In the genomic region with DNA sequence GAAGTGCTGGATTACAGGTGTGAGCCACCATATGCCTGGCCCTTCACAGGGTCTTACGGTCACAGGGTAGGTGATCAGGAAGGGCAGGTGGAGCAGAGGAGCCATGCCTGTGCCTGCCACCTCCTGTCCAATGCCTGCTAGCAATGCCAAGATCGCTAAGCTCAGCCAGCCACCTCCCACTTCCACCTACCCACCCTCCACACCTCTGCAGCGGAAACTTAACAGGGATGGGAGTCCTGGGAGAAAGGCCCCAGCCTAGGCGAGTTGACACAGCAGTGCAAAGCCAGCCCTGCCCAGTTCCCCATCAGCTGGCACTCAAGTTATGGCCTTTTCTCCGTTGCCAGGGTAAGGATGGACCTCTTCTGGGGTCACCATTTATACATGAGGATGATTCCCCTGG, we compare ENCODE assay signal across 26 cellular contexts. TPM values are rescaled to one million over a fixed set of nuclear protein-coding genes. Genes with fewer than 3 reads are reported as not detected.
"Had no signal": no experiment of that assay in that cellular context is flagged by ENCODE, and none has a peak within 500 bp of the region (broad histone marks: within the 10 kb centered on the region; RNA-seq: fewer than 3 reads in every experiment).

No MANE protein-coding gene starts in this region.

- H3K4me3 Mint-ChIP-seq: activated CD8-positive, alpha-beta T cell treated with anti-CD3 and anti-CD28 coated beads for 36 hours; activated naive CD4-positive, alpha-beta T cell treated with anti-CD3 and anti-CD28 coated beads, Interleukin-2, amount 10 ng/mL, durations not matched to agents 7 days and 5 days; activated naive CD8-positive, alpha-beta T cell treated with anti-CD3 and anti-CD28 coated beads for 36 hours; activated T-cell treated with anti-CD3 and anti-CD28 coated beads, Interleukin-2, amount 50 U/mL, for 72 hours had no signal

- H3K27ac ChIP-seq: brain microvascular endothelial cell, cardiac muscle cell, WERI-Rb-1 had no signal

- H3K9me3 Mint-ChIP-seq: activated CD8-positive, alpha-beta T cell treated with anti-CD3 and anti-CD28 coated beads for 36 hours; activated naive CD4-positive, alpha-beta T cell treated with anti-CD3 and anti-CD28 coated beads, Interleukin-2, amount 10 ng/mL, durations not matched to agents 7 days and 5 days; activated naive CD8-positive, alpha-beta T cell treated with anti-CD3 and anti-CD28 coated beads for 36 hours; activated T-cell treated with anti-CD3 and anti-CD28 coated beads, Interleukin-2, amount 50 U/mL, for 72 hours; activated T-helper 2 cell treated with anti-CD3 and anti-CD28 coated beads, Interferon-gamma antibody, Interleukin-2, Interleukin-4, amounts not matched to agents 10 μg/mL and 5 μg/mL and 100 μg/mL, durations not matched to agents 14 hours and 24 hours and 36 hours had no signal

- ATAC-seq: activated CD4-positive, CD25-positive, alpha-beta regulatory T cell treated with anti-CD3 and anti-CD28 coated beads, Interleukin-2, amount 50 U/mL, for 24 hours; activated CD8-positive, alpha-beta T cell treated with anti-CD3 and anti-CD28 coated beads for 36 hours; activated T-cell treated with anti-CD3 and anti-CD28 coated beads, Interleukin-2, amount 50 U/mL, for 72 hours had no signal

- H3K27ac Mint-ChIP-seq: activated CD8-positive, alpha-beta T cell treated with anti-CD3 and anti-CD28 coated beads for 36 hours; activated naive CD4-positive, alpha-beta T cell treated with anti-CD3 and anti-CD28 coated beads, Interleukin-2, amount 10 ng/mL, durations not matched to agents 7 days and 5 days; activated naive CD8-positive, alpha-beta T cell treated with anti-CD3 and anti-CD28 coated beads for 36 hours; activated T-cell treated with anti-CD3 and anti-CD28 coated beads, Interleukin-2, amount 50 U/mL, for 72 hours; activated T-helper 2 cell treated with anti-CD3 and anti-CD28 coated beads, Interferon-gamma antibody, Interleukin-2, Interleukin-4, amounts not matched to agents 10 μg/mL and 5 μg/mL and 100 μg/mL, durations not matched to agents 14 hours and 24 hours and 36 hours had no signal

- H3K27me3 ChIP-seq: brain microvascular endothelial cell, cardiac muscle cell had no signal

- H3K4me3 ChIP-seq: cardiac muscle cell had no signal

- H3K27me3 Mint-ChIP-seq: activated CD8-positive, alpha-beta T cell treated with anti-CD3 and anti-CD28 coated beads for 36 hours; activated naive CD4-positive, alpha-beta T cell treated with anti-CD3 and anti-CD28 coated beads, Interleukin-2, amount 10 ng/mL, durations not matched to agents 7 days and 5 days; activated naive CD8-positive, alpha-beta T cell treated with anti-CD3 and anti-CD28 coated beads for 36 hours had no signal

- DNase-seq: activated CD4-positive, alpha-beta T cell treated with anti-CD3 and anti-CD28 coated beads for 4 hours; activated CD8-positive, alpha-beta memory T cell treated with anti-CD3 and anti-CD28 coated beads, Interleukin-2, amount 50 U/mL, for 4 hours; activated CD8-positive, alpha-beta T cell treated with anti-CD3 and anti-CD28 coated beads for 36 hours; activated gamma-delta T cell treated with Interleukin-2 at 50 U/mL for 16 hours; activated naive CD4-positive, alpha-beta T cell treated with anti-CD3 and anti-CD28 coated beads, Interleukin-2, amount 10 ng/mL, durations not matched to agents 7 days and 5 days; activated naive CD8-positive, alpha-beta T cell treated with anti-CD3 and anti-CD28 coated beads for 36 hours; activated T-cell treated with anti-CD3 and anti-CD28 coated beads, Interleukin-2, amount 50 U/mL, for 72 hours; brain microvascular endothelial cell; Karpas-422; MM.1S; NCI-H1105 treated with DMSO at 0.1 percent for 48 hours; NCI-H1436 treated with DMSO at 0.1 percent for 48 hours; NCI-H187; NCI-H2081 treated with DMSO at 0.1 percent for 48 hours; NCI-H2171; NCI-H226; NCI-H526 treated with DMSO at 0.1 percent for 48 hours; NK-92 treated with Interleukin-12 subunit alpha and Interleukin-12 subunit beta, amount 100 ng/mL, for 24 hours; SHP77 treated with DMSO at 0.1 percent for 48 hours; T-helper 1 cell; WERI-Rb-1 had no signal

RNA-seq across cellular contexts. Expression of a gene that starts 47.3 kb away (rescaled TPM):
- total RNA-seq: activated CD8-positive, alpha-beta T cell treated with anti-CD3 and anti-CD28 coated beads for 36 hours had no signal

RNA-seq across cellular contexts. Expression of a gene that starts 59.5 kb away (rescaled TPM):
- total RNA-seq: activated naive CD8-positive, alpha-beta T cell treated with anti-CD3 and anti-CD28 coated beads for 36 hours; activated T-helper 2 cell treated with anti-CD3 and anti-CD28 coated beads, Interferon-gamma antibody, Interleukin-2, Interleukin-4, amounts not matched to agents 10 μg/mL and 5 μg/mL and 100 μg/mL, durations not matched to agents 14 hours and 24 hours and 36 hours; cardiac muscle cell; SK-MEL-5; T-helper 2 cell treated with Interferon-gamma antibody and Interleukin-4, amounts not matched to agents 100 ng/mL and 5 ng/mL, for 36 hours had no signal
- polyA plus RNA-seq: cardiac muscle cell had no signal
